Comparison of ENCODE assay signal across 11 cellular contexts in the genomic region with DNA sequence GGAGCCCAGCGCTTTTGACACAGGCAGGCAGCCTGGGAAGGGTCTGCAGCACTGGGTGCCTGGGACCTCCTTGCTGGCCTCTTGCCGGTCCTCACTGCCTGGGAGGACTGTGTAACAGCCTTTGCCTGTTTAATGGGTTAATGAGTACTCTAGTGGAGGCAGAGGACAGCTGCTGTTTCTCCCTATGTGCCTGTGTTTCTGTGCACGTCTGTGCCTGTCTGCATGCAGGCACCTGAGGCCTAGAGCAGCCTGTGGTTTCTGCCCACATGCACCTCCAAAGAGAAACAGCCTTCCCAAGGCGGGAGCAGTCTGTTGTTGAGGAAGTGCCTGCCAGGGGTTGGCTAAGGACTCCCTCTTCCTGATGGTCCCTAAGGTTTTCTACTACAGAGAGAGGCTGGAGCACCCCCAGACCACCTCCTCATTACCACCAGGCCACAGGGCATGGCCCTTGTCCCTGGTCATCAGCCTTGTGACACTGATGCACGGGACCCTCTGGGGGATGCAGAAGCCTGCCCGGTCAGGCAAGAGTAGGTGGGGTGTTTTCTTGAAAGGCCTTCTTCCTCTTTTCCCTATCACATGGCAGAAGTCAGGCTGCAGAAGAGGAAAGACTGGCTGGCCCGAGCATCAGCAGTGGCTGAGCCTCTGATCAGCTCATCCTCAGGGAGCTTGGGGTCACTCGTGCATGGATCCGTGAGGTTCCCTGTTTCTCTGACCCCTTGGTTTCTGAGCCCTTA. TPM values are rescaled to one million over a fixed set of nuclear protein-coding genes. Genes with fewer than 3 reads are reported as not detected.
DNase-seq lines count a peak whose midpoint lies in the region; ATAC-seq and TF ChIP-seq lines count a peak whose summit lies in the region.
"Had no signal": no experiment of that assay in that cellular context is flagged by ENCODE, and none has a peak within 500 bp of the region (broad histone marks: within the 10 kb centered on the region; RNA-seq: fewer than 3 reads in every experiment).

No MANE protein-coding gene starts in this region.

- H3K27ac ChIP-seq in right atrium auricular region: no peak overlapping the region
- H3K27ac ChIP-seq: RWPE1 had no signal

- no peaks in the 10 kb centered on the region for H3K9me3 ChIP-seq in right atrium auricular region
- H3K9me3 ChIP-seq: pancreas had no signal

- H3K27me3 ChIP-seq in right atrium auricular region: no peaks in the 10 kb centered on the region
- H3K27me3 ChIP-seq: pancreas had no signal

- no peak overlapping the region for H3K4me3 ChIP-seq in right atrium auricular region
- H3K4me3 ChIP-seq: pancreas had no signal

- H3K4me1 ChIP-seq in right atrium auricular region: no peaks in the 10 kb centered on the region

- no peaks in the 10 kb centered on the region for H3K36me3 ChIP-seq in right atrium auricular region
- H3K36me3 ChIP-seq: pancreas had no signal

- TF ChIP-seq CTCF in right atrium auricular region (IDR thresholded peaks at IDR 0.05): no peak

- DNase-seq in Right ventricle myocardium superior: no peak
- no peak for DNase-seq in right atrium auricular region (ENCODE audit: low spot score)
- DNase-seq in NOMO-1 (lab: John Stamatoyannopoulos, UW; ENCODE audit: unreplicated experiment in 2 of 2): peak; percentile 46 to 64
- DNase-seq in glomerular visceral epithelial cell (ENCODE audit: extremely low spot score): peak; percentile 17
- DNase-seq in iPS-NIHi7 (ENCODE audit: extremely low spot score): no peak
- DNase-seq in NCI-H1436 (lab: John Stamatoyannopoulos, UW): no peak
- no peak for DNase-seq in GM03348 (ENCODE audit: low spot score)
- no peak for DNase-seq in activated CD4-positive, alpha-beta T cell treated with anti-CD3 and anti-CD28 coated beads for 48 hours
- DNase-seq: KG1 had no signal

- ATAC-seq in Right ventricle myocardium superior (ENCODE audit: poor library complexity): peak; percentile 41

- intact Hi-C loops in Right ventricle myocardium superior (cut with DNase I): no loop called here

RNA-seq across cellular contexts. Expression of gene SLC29A3, which starts 14.3 kb away (rescaled TPM):
- total RNA-seq in Right ventricle myocardium superior: 1.8 TPM
- 1 to 10 TPM; 1.8 to 2.9 TPM for total RNA-seq in right atrium auricular region

Comparison
In these comparisons a context has a peak if more than half of its experiments do, and no peak if none do; other contexts are left out.
1. DNase-seq: peak in NOMO-1 (2 of 2) and glomerular visceral epithelial cell (single experiment); none in Right ventricle myocardium superior (single experiment), right atrium auricular region (single experiment), iPS-NIHi7 (single experiment), NCI-H1436 (single experiment), GM03348 (single experiment) and activated CD4-positive, alpha-beta T cell treated with anti-CD3 and anti-CD28 coated beads for 48 hours (single experiment).